In genomic region chr22:49147171-49147570, GRCh38 we compare ENCODE assay signal across 21 cellular contexts.
"Had no signal": no experiment of that assay in that cellular context is flagged by ENCODE, and none has a peak within 500 bp of the region (broad histone marks: within the 10 kb centered on the region; RNA-seq: fewer than 3 reads in every experiment).

No MANE protein-coding gene starts in this region.

- ATAC-seq: naive thymus-derived CD8-positive, alpha-beta T cell; natural killer cell treated with Interleukin-12 subunit alpha and Interleukin-12 subunit beta and Interleukin-15 and Interleukin-18, amount 100 ng/mL, for 72 hours; psoas muscle; right cardiac atrium; right lobe of liver; stimulated activated effector memory CD8-positive, alpha-beta T cell treated with anti-CD3 and anti-CD28 coated beads, Interleukin-12 subunit alpha, Interleukin-12 subunit beta, amount 100 ng/mL, for 72 hours; stimulated activated naive B cell treated with anti-CD40 and anti-IgM and Interleukin-4, amounts not matched to agents 10 μg/mL and 1 μg/mL and 100 μg/mL, for 72 hours had no signal

- DNase-seq: naive thymus-derived CD8-positive, alpha-beta T cell; nephron progenitor cell; occipital lobe; ovary; psoas muscle; right cardiac atrium; right lobe of liver; sigmoid colon; small intestine; stimulated activated CD4-positive, alpha-beta T cell treated with anti-CD3 and anti-CD28 coated beads, Interleukin-15, amount 100 ng/mL, for 24 hours; stimulated activated CD4-positive, alpha-beta T cell treated with anti-CD3 and anti-CD28 coated beads, Interleukin-2, amount 100 ng/mL, for 24 hours; stimulated activated CD4-positive, alpha-beta T cell treated with anti-CD3 and anti-CD28 coated beads, Interleukin-2, amount 100 ng/mL, for 48 hours; stimulated activated CD4-positive, alpha-beta T cell treated with anti-CD3 and anti-CD28 coated beads, Interleukin-4, amount 100 ng/mL, for 24 hours; stimulated activated naive B cell treated with anti-CD40 and anti-IgM and Interleukin-4, amounts not matched to agents 10 μg/mL and 1 μg/mL and 100 μg/mL, for 72 hours; stimulated activated naive CD4-positive, alpha-beta T cell treated with Interleukin-2 at 50 U/mL for 16 hours; stomach; thyroid gland; trophoblast cell; upper lobe of left lung had no signal
